In the genomic region with DNA sequence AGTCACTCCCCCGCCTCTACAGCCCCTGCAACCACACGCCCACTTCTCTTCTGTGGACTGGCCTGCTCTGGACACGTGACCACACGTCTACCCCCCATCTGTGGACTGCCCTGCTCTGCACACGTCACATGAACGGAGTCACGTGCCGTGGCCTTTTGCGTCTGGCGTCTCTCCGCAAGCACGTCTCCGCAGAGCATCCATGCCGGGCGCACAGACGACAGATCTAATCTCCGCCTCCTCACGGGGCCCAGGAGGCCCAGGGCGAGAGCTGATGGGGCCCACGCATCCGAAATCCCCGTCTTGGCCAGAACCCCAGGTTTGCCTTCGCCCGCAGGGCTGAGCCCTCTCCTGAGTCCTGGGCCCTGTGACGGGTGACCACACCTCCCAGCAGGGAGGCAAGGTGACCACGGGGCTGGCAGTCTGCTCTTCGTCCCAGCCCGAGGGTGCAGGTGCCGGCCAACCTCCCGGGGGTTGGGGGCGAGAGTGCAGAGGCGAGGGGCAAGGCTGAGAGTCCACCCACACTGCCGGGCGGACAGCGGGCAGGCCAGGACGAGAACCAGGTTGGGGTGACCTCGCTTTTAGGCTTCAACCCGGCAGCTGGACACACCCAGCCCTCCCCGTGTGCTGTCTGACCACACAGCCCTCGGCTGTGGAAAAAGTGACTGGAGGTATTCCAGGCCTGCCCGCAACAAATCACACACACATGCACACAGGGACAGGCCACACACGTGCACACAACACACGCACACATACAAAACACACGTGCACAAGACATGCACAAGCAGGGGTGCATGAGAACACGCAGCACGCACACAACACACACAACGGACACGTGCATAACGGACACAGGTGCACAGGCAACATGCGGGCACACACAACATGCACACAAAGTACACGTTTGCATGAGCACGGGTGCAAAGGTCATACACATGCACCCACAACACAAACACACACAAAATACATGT, we compare ENCODE assay signal across 8 cellular contexts. TPM values are rescaled to one million over a fixed set of nuclear protein-coding genes. Genes with fewer than 3 reads are reported as not detected.
DNase-seq lines count a peak whose midpoint lies in the region; ATAC-seq and TF ChIP-seq lines count a peak whose summit lies in the region.

No MANE protein-coding gene starts in this region.

- H2AFZ ChIP-seq in GM23248 = no peak overlapping the region

- no peaks in the 10 kb centered on the region; the same call in 1 of the 2 replicates for H3K36me3 Mint-ChIP-seq in WTC11

- peaks cover 29% of the 10 kb centered on the region for H3K4me1 Mint-ChIP-seq in WTC11

- peak overlapping the region; percentile 9; the same call in 1 of the 2 replicates for H3K4me3 Mint-ChIP-seq in WTC11

- CTCF ChIA-PET in WTC11 (lab: Charles Lee) = interaction anchor here (1.1 kb wide), 1 partner anchor 47 kb away, joined by 3 read pairs; no protein-coding TSS in a partner anchor

- H3K4me2 ChIP-seq in GM23248 (ENCODE audit: unreplicated experiment) = no peak overlapping the region

- H3K36me3 ChIP-seq in GM23248 (ENCODE audit: low read depth) = no peaks in the 10 kb centered on the region
- peaks cover 0 to 28% of the 10 kb centered on the region in 2 donors for H3K36me3 ChIP-seq in gastroesophageal sphincter
- peaks cover 8% of the 10 kb centered on the region for H3K36me3 ChIP-seq in effector memory CD4-positive, alpha-beta T cell (ENCODE audit: control insufficient read depth, insufficient read depth, low read length)

- H3K27ac Mint-ChIP-seq in WTC11 = peak overlapping the region; percentile 97

- no peak for TF ChIP-seq CTCF in WTC11 (IDR thresholded peaks at IDR 0.05)
- TF ChIP-seq CTCF in gastroesophageal sphincter (IDR thresholded peaks at IDR 0.05) = no peak

- ATAC-seq in WTC11 = no peak
- ATAC-seq in gastroesophageal sphincter = peak; percentile 27

- in situ Hi-C loops in GM23248 (cut with MboI) = no loop called here

- no peaks in the 10 kb centered on the region for H3K9me3 ChIP-seq in GM23248 (ENCODE audit: low read depth)
- no peaks in the 10 kb centered on the region for H3K9me3 ChIP-seq in gastroesophageal sphincter
- no peaks in the 10 kb centered on the region for H3K9me3 ChIP-seq in effector memory CD4-positive, alpha-beta T cell (ENCODE audit: control insufficient read depth, low read length)

- H3K9me2 ChIP-seq in GM23248 (ENCODE audit: insufficient read depth) = no peaks in the 10 kb centered on the region

- no peak for TF ChIP-seq EP300 in gastroesophageal sphincter (IDR thresholded peaks at IDR 0.05)

- H3K27me3 Mint-ChIP-seq in WTC11 (ENCODE audit: low read depth) = no peaks in the 10 kb centered on the region

- H3K27ac ChIP-seq in GM23248 = no peak overlapping the region
- peak overlapping the region in 3 of 4 donors; percentile 78 to 82 (median 81) for H3K27ac ChIP-seq in gastroesophageal sphincter
- peak overlapping the region in 14 of 21 experiments; percentile 53 to 100 (median 82) for H3K27ac ChIP-seq in skin epidermis
- H3K27ac ChIP-seq in effector memory CD4-positive, alpha-beta T cell (ENCODE audit: insufficient read depth, low read length, poor library complexity, severe bottlenecking) = no peak overlapping the region

- H3K4me1 ChIP-seq in GM23248 (ENCODE audit: insufficient read depth) (peaks cover 26% of the 10 kb centered on the region), gastroesophageal sphincter (peaks cover 0 to 78% (median 28%) of the 10 kb centered on the region in 3 donors)
- H3K4me1 ChIP-seq in effector memory CD4-positive, alpha-beta T cell (ENCODE audit: control insufficient read depth, insufficient read depth, low read length, poor library complexity, severe bottlenecking) = peaks cover 17% of the 10 kb centered on the region

- peak; percentile 65 for DNase-seq in GM23248
- peak; percentile 14 for DNase-seq in WTC11 (ENCODE audit: low spot score)
- no peak for DNase-seq in DMS 273 (lab: John Stamatoyannopoulos, UW; ENCODE audit: unreplicated experiment)
- DNase-seq in stimulated activated CD4-positive, alpha-beta T cell treated with anti-CD3 and anti-CD28 coated beads, Interleukin-4, amount 100 ng/mL, for 24 hours = no peak
- DNase-seq in NOMO-1 treated with dmso at 0.1 percent for 144 hours (lab: John Stamatoyannopoulos, UW; ENCODE audit: unreplicated experiment) = no peak
- no peak for DNase-seq in effector memory CD4-positive, alpha-beta T cell

- no peaks in the 10 kb centered on the region for H3K27me3 ChIP-seq in GM23248 (replicated peaks; ENCODE audit: insufficient read depth)
- H3K27me3 ChIP-seq in gastroesophageal sphincter = no peaks in the 10 kb centered on the region
- H3K27me3 ChIP-seq in effector memory CD4-positive, alpha-beta T cell (replicated peaks; ENCODE audit: control insufficient read depth, insufficient read depth, low read length, poor library complexity, severe bottlenecking) = no peaks in the 10 kb centered on the region

- POLR2A ChIA-PET in WTC11 (lab: Charles Lee) = no interaction called here

- no peak overlapping the region for H3K4me3 ChIP-seq in GM23248
- peak overlapping the region in 1 of 2 donors; percentile 28 for H3K4me3 ChIP-seq in gastroesophageal sphincter
- peak overlapping the region in 1 of 7 experiments; percentile 38 for H3K4me3 ChIP-seq in skin epidermis
- no peak overlapping the region for H3K4me3 ChIP-seq in effector memory CD4-positive, alpha-beta T cell (ENCODE audit: insufficient read depth, low read depth, low read length, poor library complexity, severe bottlenecking)

- H3K79me2 ChIP-seq in GM23248 (ENCODE audit: insufficient read depth) = peaks cover 89% of the 10 kb centered on the region

- H3F3A ChIP-seq in GM23248 (ENCODE audit: insufficient read depth) = peaks cover 3% of the 10 kb centered on the region; the same call in 1 of the 2 replicates

- TF ChIP-seq POLR2A in gastroesophageal sphincter (IDR thresholded peaks at IDR 0.05) = peak in 1 of 2 donors; percentile 25

- H3K9ac ChIP-seq in GM23248 = no peak overlapping the region

- H3K9me3 Mint-ChIP-seq in WTC11 = no peaks in the 10 kb centered on the region

- no peaks in the 10 kb centered on the region for H4K20me1 ChIP-seq in GM23248 (ENCODE audit: insufficient read depth)

- 83 to 87% methylated on average over 45 to 52 of the region's 52 CpGs for WGBS in GM23248 (ENCODE audit: low coverage in 1 of 2, low lambda C conversion rate in 2 of 2, missing lambda C conversion rate in 2 of 2), 2 experiments
- 45 to 77% methylated on average over 6 to 29 of the region's 52 CpGs for WGBS in gastroesophageal sphincter (ENCODE audit: low coverage in 1 of 2), 2 donors

TF ChIP-seq in WTC11, 78 proteins besides CTCF, POLR2A, EP300 and RAD21:
- TF ChIP-seq ATF3 (CRISPR knock-in tag; conservative IDR thresholded peaks at IDR 0.05) (0 out of 2 replicates have a peak, but pooled peaks have one; percentile 31), ESRRA (CRISPR knock-in tag; IDR thresholded peaks at IDR 0.05; ENCODE audit: borderline replicate concordance) (no peak)

RNA-seq across cellular contexts. Expression of gene SBNO2, which starts 3.9 kb away (rescaled TPM):
- total RNA-seq in GM23248 (2014; rRNA removed; shearing (Covaris generic)) = 64.5 and 70.4 TPM in 2 replicates
- 7.5 and 11.9 TPM in 2 replicates for polyA plus RNA-seq in GM23248 (2016; fragmentation: Nextera tagmentation; extraction: Ambion mirVana)
- total RNA-seq in WTC11 (2021) = 40.7 to 57.3 TPM (median 48.0 TPM) in 3 replicates
- 10 to 100 TPM; 14.9 to 67.2 (median 20.9) TPM for total RNA-seq in gastroesophageal sphincter

RNA-seq across cellular contexts. Expression of gene STK11, which starts 35.4 kb away (rescaled TPM):
- 64.1 and 66.5 TPM in 2 replicates for total RNA-seq in GM23248 (2014; rRNA removed; shearing (Covaris generic))
- 4.3 and 4.6 TPM in 2 replicates for polyA plus RNA-seq in GM23248 (2016; fragmentation: Nextera tagmentation; extraction: Ambion mirVana)
- 106 to 112 TPM (median 106 TPM) in 3 replicates for total RNA-seq in WTC11 (2021)
- 10 to 100 TPM; 56.8 to 80.7 (median 60.9) TPM for total RNA-seq in gastroesophageal sphincter

Comparison
In these comparisons a context has a peak if more than half of its experiments do, and no peak if none do; other contexts are left out.
1. DNase-seq: peak in GM23248 (single experiment) and WTC11 (single experiment); none in DMS 273 (single experiment), stimulated activated CD4-positive, alpha-beta T cell treated with anti-CD3 and anti-CD28 coated beads, Interleukin-4, amount 100 ng/mL, for 24 hours (single experiment), NOMO-1 treated with dmso at 0.1 percent for 144 hours (single experiment) and effector memory CD4-positive, alpha-beta T cell (0 of 3).
2. H3K27ac ChIP-seq: peak in gastroesophageal sphincter (3 of 4) and skin epidermis (14 of 21); none in GM23248 (single experiment) and effector memory CD4-positive, alpha-beta T cell (single experiment).